Comparison of ENCODE assay signal across 1 cellular context in the genomic region with DNA sequence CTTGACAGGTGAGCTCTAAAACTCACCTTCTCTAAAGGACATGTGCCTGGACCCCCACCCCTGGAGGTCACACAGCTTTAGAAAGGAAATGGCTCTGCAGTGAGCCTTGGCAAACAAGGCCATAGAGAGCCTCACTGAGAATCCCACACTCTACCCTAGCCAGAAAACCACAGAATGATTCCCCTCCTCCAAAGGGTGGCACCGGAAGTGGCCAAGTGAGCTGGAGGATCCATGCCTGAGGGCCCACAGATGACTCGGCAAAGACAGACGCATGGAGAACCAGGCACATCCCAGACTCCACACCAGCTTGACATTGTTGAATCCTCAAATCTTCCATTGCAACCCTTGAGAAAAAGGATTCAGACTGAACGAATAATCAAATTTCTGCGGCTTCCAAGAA.
TF ChIP-seq lines count a peak whose summit lies in the region.

No MANE protein-coding gene starts in this region.

TF ChIP-seq in GM23338, 12 proteins besides CTCF, POLR2A, EP300 and RAD21 (continued from another document):
- TF ChIP-seq, protein P1, sequence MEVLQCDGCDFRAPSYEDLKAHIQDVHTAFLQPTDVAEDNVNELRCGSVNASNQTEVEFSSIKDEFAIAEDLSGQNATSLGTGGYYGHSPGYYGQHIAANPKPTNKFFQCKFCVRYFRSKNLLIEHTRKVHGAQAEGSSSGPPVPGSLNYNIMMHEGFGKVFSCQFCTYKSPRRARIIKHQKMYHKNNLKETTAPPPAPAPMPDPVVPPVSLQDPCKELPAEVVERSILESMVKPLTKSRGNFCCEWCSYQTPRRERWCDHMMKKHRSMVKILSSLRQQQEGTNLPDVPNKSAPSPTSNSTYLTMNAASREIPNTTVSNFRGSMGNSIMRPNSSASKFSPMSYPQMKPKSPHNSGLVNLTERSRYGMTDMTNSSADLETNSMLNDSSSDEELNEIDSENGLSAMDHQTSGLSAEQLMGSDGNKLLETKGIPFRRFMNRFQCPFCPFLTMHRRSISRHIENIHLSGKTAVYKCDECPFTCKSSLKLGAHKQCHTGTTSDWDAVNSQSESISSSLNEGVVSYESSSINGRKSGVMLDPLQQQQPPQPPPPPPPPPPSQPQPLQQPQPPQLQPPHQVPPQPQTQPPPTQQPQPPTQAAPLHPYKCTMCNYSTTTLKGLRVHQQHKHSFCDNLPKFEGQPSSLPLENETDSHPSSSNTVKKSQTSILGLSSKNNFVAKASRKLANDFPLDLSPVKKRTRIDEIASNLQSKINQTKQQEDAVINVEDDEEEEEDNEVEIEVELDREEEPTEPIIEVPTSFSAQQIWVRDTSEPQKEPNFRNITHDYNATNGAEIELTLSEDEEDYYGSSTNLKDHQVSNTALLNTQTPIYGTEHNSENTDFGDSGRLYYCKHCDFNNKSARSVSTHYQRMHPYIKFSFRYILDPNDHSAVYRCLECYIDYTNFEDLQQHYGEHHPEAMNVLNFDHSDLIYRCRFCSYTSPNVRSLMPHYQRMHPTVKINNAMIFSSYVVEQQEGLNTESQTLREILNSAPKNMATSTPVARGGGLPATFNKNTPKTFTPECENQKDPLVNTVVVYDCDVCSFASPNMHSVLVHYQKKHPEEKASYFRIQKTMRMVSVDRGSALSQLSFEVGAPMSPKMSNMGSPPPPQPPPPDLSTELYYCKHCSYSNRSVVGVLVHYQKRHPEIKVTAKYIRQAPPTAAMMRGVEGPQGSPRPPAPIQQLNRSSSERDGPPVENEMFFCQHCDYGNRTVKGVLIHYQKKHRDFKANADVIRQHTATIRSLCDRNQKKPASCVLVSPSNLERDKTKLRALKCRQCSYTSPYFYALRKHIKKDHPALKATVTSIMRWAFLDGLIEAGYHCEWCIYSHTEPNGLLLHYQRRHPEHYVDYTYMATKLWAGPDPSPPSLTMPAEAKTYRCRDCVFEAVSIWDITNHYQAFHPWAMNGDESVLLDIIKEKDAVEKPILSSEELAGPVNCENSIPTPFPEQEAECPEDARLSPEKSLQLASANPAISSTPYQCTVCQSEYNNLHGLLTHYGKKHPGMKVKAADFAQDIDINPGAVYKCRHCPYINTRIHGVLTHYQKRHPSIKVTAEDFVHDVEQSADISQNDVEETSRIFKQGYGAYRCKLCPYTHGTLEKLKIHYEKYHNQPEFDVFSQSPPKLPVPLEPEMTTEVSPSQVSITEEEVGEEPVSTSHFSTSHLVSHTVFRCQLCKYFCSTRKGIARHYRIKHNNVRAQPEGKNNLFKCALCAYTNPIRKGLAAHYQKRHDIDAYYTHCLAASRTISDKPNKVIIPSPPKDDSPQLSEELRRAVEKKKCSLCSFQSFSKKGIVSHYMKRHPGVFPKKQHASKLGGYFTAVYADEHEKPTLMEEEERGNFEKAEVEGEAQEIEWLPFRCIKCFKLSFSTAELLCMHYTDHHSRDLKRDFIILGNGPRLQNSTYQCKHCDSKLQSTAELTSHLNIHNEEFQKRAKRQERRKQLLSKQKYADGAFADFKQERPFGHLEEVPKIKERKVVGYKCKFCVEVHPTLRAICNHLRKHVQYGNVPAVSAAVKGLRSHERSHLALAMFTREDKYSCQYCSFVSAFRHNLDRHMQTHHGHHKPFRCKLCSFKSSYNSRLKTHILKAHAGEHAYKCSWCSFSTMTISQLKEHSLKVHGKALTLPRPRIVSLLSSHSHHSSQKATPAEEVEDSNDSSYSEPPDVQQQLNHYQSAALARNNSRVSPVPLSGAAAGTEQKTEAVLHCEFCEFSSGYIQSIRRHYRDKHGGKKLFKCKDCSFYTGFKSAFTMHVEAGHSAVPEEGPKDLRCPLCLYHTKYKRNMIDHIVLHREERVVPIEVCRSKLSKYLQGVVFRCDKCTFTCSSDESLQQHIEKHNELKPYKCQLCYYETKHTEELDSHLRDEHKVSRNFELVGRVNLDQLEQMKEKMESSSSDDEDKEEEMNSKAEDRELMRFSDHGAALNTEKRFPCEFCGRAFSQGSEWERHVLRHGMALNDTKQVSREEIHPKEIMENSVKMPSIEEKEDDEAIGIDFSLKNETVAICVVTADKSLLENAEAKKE (CRISPR knock-in tag; IDR thresholded peaks at IDR 0.05) = no peak
- TF ChIP-seq JUNB (IDR thresholded peaks at IDR 0.05; ENCODE audit: unreplicated experiment) = no peak
- TF ChIP-seq STAT1 (IDR thresholded peaks at IDR 0.05; ENCODE audit: unreplicated experiment) = no peak
- no peak for TF ChIP-seq EZH2phosphoT487 (IDR thresholded peaks at IDR 0.05; ENCODE audit: unreplicated experiment)
- TF ChIP-seq POLR2AphosphoS5 (IDR thresholded peaks at IDR 0.05; ENCODE audit: low read depth) = no peak
- no peak for TF ChIP-seq NANOG (IDR thresholded peaks at IDR 0.05; ENCODE audit: borderline replicate concordance)
